ENCODE assay signal across 8 cellular contexts in genomic region chr2:234951386-234952269, GRCh38. TPM values are rescaled to one million over a fixed set of nuclear protein-coding genes. Genes with fewer than 3 reads are reported as not detected.
A peak's percentile ranks its signal among the peaks of the same experiment; 100 is the strongest.
DNase-seq lines count a peak whose midpoint lies in the region; ATAC-seq, FAIRE-seq and TF ChIP-seq lines count a peak whose summit lies in the region.

SH3BP4 (plus strand) TSS chr2:234952017; CDS start chr2:235035003, 82,986 bp downstream.

- WGBS in smooth muscle cell (ENCODE audit: low lambda C conversion rate) = 2% methylated on average over 8 of the region's 113 CpGs

- intact Hi-C loops in kidney (cut with DNase I) = no loop called here

- H3F3A ChIP-seq in smooth muscle cell (ENCODE audit: low read depth) = peaks cover 22% of the 10 kb centered on the region

- H3K4me3 ChIP-seq in HUES6 (ENCODE audit: low read depth, low read length) (peak within 1 kb of the TSS; percentile 75), kidney (ENCODE audit: low read length in 2 of 2) (peak within 1 kb of the TSS; percentile 59 to 70), smooth muscle cell (peak within 1 kb of the TSS; percentile 93)

- peaks cover 5% of the 10 kb centered on the region for H3K4me1 Mint-ChIP-seq in T-helper 17 cell

- H2AFZ ChIP-seq in smooth muscle cell (ENCODE audit: low read depth) = no peak within 1 kb of the TSS

- H3K9ac ChIP-seq in HUES6 (ENCODE audit: low read length) (peak within 1 kb of the TSS; percentile 70), kidney (ENCODE audit: low read length in 2 of 2) (peak within 1 kb of the TSS; percentile 50 to 72), smooth muscle cell (ENCODE audit: low read depth) (peak within 1 kb of the TSS; percentile 98)

- TF ChIP-seq CTCF in kidney (IDR thresholded peaks at IDR 0.05; ENCODE audit: borderline replicate concordance, extremely low read depth, insufficient read depth) (no peak), smooth muscle cell (IDR thresholded peaks at IDR 0.05; ENCODE audit: borderline replicate concordance, insufficient read depth, poor library complexity, severe bottlenecking) (no peak)

- no peaks in the 10 kb centered on the region for H3K9me3 ChIP-seq in HUES6 (ENCODE audit: control insufficient read depth, insufficient read depth, low read depth, low read length)
- no peaks in the 10 kb centered on the region for H3K9me3 ChIP-seq in T-helper 17 cell (ENCODE audit: control insufficient read depth, low read length, poor library complexity, severe bottlenecking)
- H3K9me3 ChIP-seq in kidney (ENCODE audit: control insufficient read depth in 1 of 2, low read length in 2 of 2) = no peaks in the 10 kb centered on the region
- H3K9me3 ChIP-seq in smooth muscle cell (replicated peaks; ENCODE audit: low read depth) = no peaks in the 10 kb centered on the region

- peak; percentile 88 for DNase-seq in Ammon's horn (ENCODE audit: low spot score)
- DNase-seq in T-helper 17 cell = no peak
- peak; percentile 95 for DNase-seq in kidney
- peak; percentile 62 for DNase-seq in smooth muscle cell (lab: John Stamatoyannopoulos, UW; ENCODE audit: unreplicated experiment)
- DNase-seq in GM12891 (ENCODE audit: insufficient read length, low spot score) = no peak

- ATAC-seq in T-helper 17 cell (peak; percentile 39), GM19328 (IDR thresholded peaks at IDR 0.05; ENCODE audit: unreplicated experiment) (no peak)

- peaks cover 44% of the 10 kb centered on the region for H3K79me2 ChIP-seq in smooth muscle cell (ENCODE audit: low read depth)

- H4K20me1 ChIP-seq in smooth muscle cell (ENCODE audit: low read depth) = peaks cover 36% of the 10 kb centered on the region

- H3K4me2 ChIP-seq in smooth muscle cell = peak within 1 kb of the TSS; percentile 96

- peaks cover 77% of the 10 kb centered on the region for H3K27me3 Mint-ChIP-seq in T-helper 17 cell

- H3K36me3 Mint-ChIP-seq in T-helper 17 cell (ENCODE audit: low read depth) = peaks cover 7% of the 10 kb centered on the region

- H3K36me3 ChIP-seq in HUES6 (ENCODE audit: control insufficient read depth, insufficient read depth, low read length) (no peaks in the 10 kb centered on the region), kidney (ENCODE audit: control insufficient read depth in 1 of 2, insufficient read depth in 2 of 2, low read length in 2 of 2) (no peaks in the 10 kb centered on the region), smooth muscle cell (ENCODE audit: low read depth) (no peaks in the 10 kb centered on the region)

- H3K27me3 ChIP-seq in HUES6 (ENCODE audit: control insufficient read depth, insufficient read depth, low read length) = peaks cover 39% of the 10 kb centered on the region
- no peaks in the 10 kb centered on the region for H3K27me3 ChIP-seq in smooth muscle cell (ENCODE audit: low read depth)

- no peak for FAIRE-seq in kidney (lab: Jason Lieb, UNC)
- no peak for FAIRE-seq in GM12891 (lab: Jason Lieb, UNC)

- peak within 1 kb of the TSS; percentile 83 for H3K4me3 Mint-ChIP-seq in T-helper 17 cell

- H3K27ac ChIP-seq in HUES6 (ENCODE audit: low read depth, low read length) (no peak within 1 kb of the TSS; the same call in 1 of the 2 replicates), cingulate gyrus (ENCODE audit: low read depth, low read length) (peak within 1 kb of the TSS; percentile 87), kidney (ENCODE audit: low read depth in 2 of 2, low read length in 2 of 2) (peak within 1 kb of the TSS; percentile 82 to 86), smooth muscle cell (ENCODE audit: low read depth) (peak within 1 kb of the TSS; percentile 99)

- H3K27ac Mint-ChIP-seq in T-helper 17 cell = peak within 1 kb of the TSS; percentile 37

- H3K4me1 ChIP-seq in HUES6 (ENCODE audit: control insufficient read depth, insufficient read depth, low read length) = peaks cover 42% of the 10 kb centered on the region
- peaks cover 0 to 10% of the 10 kb centered on the region in 2 donors for H3K4me1 ChIP-seq in kidney (ENCODE audit: control insufficient read depth in 1 of 2, insufficient read depth in 1 of 2, low read depth in 1 of 2, low read length in 2 of 2)
- H3K4me1 ChIP-seq in smooth muscle cell (ENCODE audit: low read depth) = peaks cover 42% of the 10 kb centered on the region

- no peak for TF ChIP-seq POLR2A in GM12891 (IDR thresholded peaks at IDR 0.05; ENCODE audit: low read depth, low read length)

TF ChIP-seq in GM12891, 5 proteins besides CTCF, POLR2A, EP300 and RAD21:
- no peak for TF ChIP-seq POU2F2 (IDR thresholded peaks at IDR 0.05; ENCODE audit: low read depth, low read length)
- no peak for TF ChIP-seq TAF1 (IDR thresholded peaks at IDR 0.05; ENCODE audit: low read depth, low read length)
- no peak for TF ChIP-seq SPI1 (IDR thresholded peaks at IDR 0.05; ENCODE audit: low read depth, low read length)
- TF ChIP-seq PAX5 (IDR thresholded peaks at IDR 0.05; ENCODE audit: insufficient read depth, low read length, severe bottlenecking) = no peak
- no peak for TF ChIP-seq POLR2AphosphoS5 (IDR thresholded peaks at IDR 0.05; ENCODE audit: low read depth, low read length)

RNA-seq across cellular contexts. Expression of gene SH3BP4, which starts in this region (rescaled TPM):
- total RNA-seq in T-helper 17 cell (under 1 TPM; 0.15 to 0.94 TPM), kidney (52.9 TPM), smooth muscle cell (47.7 and 58.4 TPM in 2 replicates)
- polyA plus RNA-seq in kidney (ENCODE audit: insufficient read depth, low read depth, low replicate concordance) (20.0 TPM), smooth muscle cell (34.9 and 38.9 TPM in 2 replicates)
- not detected for polyA plus RNA-seq in GM12891 (2012; ENCODE audit: low read depth, missing spikeins)

Comparison
In these comparisons a context has a peak if more than half of its experiments do, and no peak if none do; other contexts are left out.
1. RNA of gene SH3BP4 (total RNA-seq): 52.9 TPM in kidney (single experiment) and 47.7 to 58.4 TPM in smooth muscle cell; 0.15 to 0.94 TPM in T-helper 17 cell; every median in the first group is over 10 times any median in the second.
2. Peak in ATAC-seq in T-helper 17 cell; RNA of the gene not detected or under 1 TPM.
3. DNase-seq: peak in Ammon's horn (single experiment), kidney (single experiment) and smooth muscle cell (single experiment); none in T-helper 17 cell (0 of 3) and GM12891 (single experiment).
4. Peak in every context shown above with its lines, with median percentiles within 50 percentile points of each other: H3K4me3 ChIP-seq and H3K9ac ChIP-seq.